ENCODE assay signal across 5 cellular contexts in genomic region chr1:78319603-78320002, GRCh38.
"Had no signal": no experiment of that assay in that cellular context is flagged by ENCODE, and none has a peak within 500 bp of the region (broad histone marks: within the 10 kb centered on the region; RNA-seq: fewer than 3 reads in every experiment).

No MANE protein-coding gene starts in this region.

- DNase-seq: KBM-7, KG1 had no signal

- H3K4me3 ChIP-seq: K562 had no signal

- H3K27ac ChIP-seq: HL-60 had no signal

- ATAC-seq: HepG2, K562 had no signal
